21 cellular contexts compared by ENCODE assay signal in the genomic region with DNA sequence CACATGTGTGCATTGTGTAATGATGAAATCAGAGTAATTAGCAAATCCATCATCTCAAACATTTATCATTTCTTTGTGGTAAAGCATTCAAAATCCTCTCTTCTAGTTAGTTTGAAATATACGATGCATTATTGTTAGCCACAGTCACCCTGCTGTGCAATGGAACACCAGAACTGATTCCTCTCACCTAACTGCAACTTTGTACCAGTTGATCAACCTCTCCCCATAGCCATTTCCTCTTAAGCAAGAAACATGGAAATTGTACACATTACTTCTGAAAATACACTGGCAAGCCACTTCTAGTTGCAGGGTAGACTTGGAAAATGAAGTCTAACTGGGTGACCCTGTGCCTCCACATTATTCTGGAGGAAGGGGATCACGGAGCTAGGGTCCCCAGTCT. TPM values are rescaled to one million over a fixed set of nuclear protein-coding genes. Genes with fewer than 3 reads are reported as not detected.
DNase-seq lines count a peak whose midpoint lies in the region; ATAC-seq and TF ChIP-seq lines count a peak whose summit lies in the region.
"Had no signal": no experiment of that assay in that cellular context is flagged by ENCODE, and none has a peak within 500 bp of the region (broad histone marks: within the 10 kb centered on the region; RNA-seq: fewer than 3 reads in every experiment).

No MANE protein-coding gene starts in this region.

- H3K9ac ChIP-seq in PC-3 (ENCODE audit: low read length): no peak overlapping the region
- H3K9ac ChIP-seq: BLaER1 had no signal

- intact Hi-C loops in PC-3 (cut with micrococcal nuclease) (no loop called here), gastrocnemius medialis (cut with DNase I; ENCODE audit: low total_unique reads) (no loop called here)

- H3K9me3 ChIP-seq in PC-3 (ENCODE audit: low read length) (no peaks in the 10 kb centered on the region), gastrocnemius medialis (no peaks in the 10 kb centered on the region)
- H3K9me3 ChIP-seq: A549, BLaER1, Caco-2 had no signal

- no peaks in the 10 kb centered on the region for H3K27me3 ChIP-seq in PC-3 (ENCODE audit: low read length)
- no peaks in the 10 kb centered on the region for H3K27me3 ChIP-seq in gastrocnemius medialis
- H3K27me3 ChIP-seq: BLaER1 had no signal

- no peak for TF ChIP-seq POLR2A in gastrocnemius medialis (IDR thresholded peaks at IDR 0.05)

- no peaks in the 10 kb centered on the region for H3F3A ChIP-seq in PC-3 (ENCODE audit: low read length, unreplicated experiment)

- DNase-seq in SKM-1 treated with dmso at 0.1 percent for 144 hours (lab: John Stamatoyannopoulos, UW; ENCODE audit: unreplicated experiment) (peak; percentile 6), SKM-1 (lab: John Stamatoyannopoulos, UW; ENCODE audit: unreplicated experiment) (no peak), AML-193 (lab: John Stamatoyannopoulos, UW) (peak; percentile 15 to 29), PC-3 (no peak), NCI-H1694 treated with DMSO at 0.1 percent for 48 hours (lab: John Stamatoyannopoulos, UW) (no peak), GM19240 (ENCODE audit: insufficient read length, low spot score) (no peak), gastrocnemius medialis (no peak)
- DNase-seq: 8988T; ACHN; Caco-2; CD4-positive, CD25-positive, alpha-beta regulatory T cell; CD8-positive, alpha-beta T cell; DMS153; DND-41; H9 had no signal

- no peak overlapping the region for H3K4me2 ChIP-seq in PC-3 (ENCODE audit: low read length)
- H3K4me2 ChIP-seq: A549, BLaER1, GM23338 had no signal

- ATAC-seq in PC-3 (no peak), gastrocnemius medialis (no peak)
- ATAC-seq: A549; CD8-positive, alpha-beta T cell; GM23338; HCT116 had no signal

- POLR2A ChIA-PET in PC-3 (lab: Charles Lee; ENCODE audit: unreplicated experiment): no interaction called here

- H3K9me2 ChIP-seq in PC-3 (replicated peaks; ENCODE audit: low read length): no peaks in the 10 kb centered on the region

- no peaks in the 10 kb centered on the region for H3K79me2 ChIP-seq in PC-3 (ENCODE audit: low read length)

- CTCF ChIA-PET in PC-3 (lab: Charles Lee): no interaction called here

- H3K27ac ChIP-seq in PC-3 (ENCODE audit: low read length): no peak overlapping the region
- H3K27ac ChIP-seq in gastrocnemius medialis: no peak overlapping the region
- H3K27ac ChIP-seq: A549, BLaER1, C4-2B had no signal

- H4K20me1 ChIP-seq in PC-3 (ENCODE audit: low read length): no peaks in the 10 kb centered on the region
- H4K20me1 ChIP-seq: BLaER1 had no signal

- peak overlapping the region; percentile 43; the same call in 1 of the 2 replicates for H2AFZ ChIP-seq in PC-3 (ENCODE audit: low read length)
- H2AFZ ChIP-seq: GM23338 had no signal

- BruUV-seq in PC-3 (replicated peaks; lab: Mats Ljungman, UMichigan): no TSS peak

- in situ Hi-C loops in gastrocnemius medialis (cut with MboI; ENCODE audit: low sequenced_read_pairs in 4 of 4): no loop called here

- no peak for TF ChIP-seq CTCF in PC-3 (conservative IDR thresholded peaks at IDR 0.05; ENCODE audit: low read depth, low read length)
- no peak for TF ChIP-seq CTCF in gastrocnemius medialis (IDR thresholded peaks at IDR 0.05 in 4 of 5, conservative IDR thresholded peaks at IDR 0.05 in 1 of 5)

- H3K4me1 ChIP-seq in PC-3 (ENCODE audit: insufficient read depth, low read length) (peaks cover 21% of the 10 kb centered on the region), gastrocnemius medialis (peaks cover 24 to 43% of the 10 kb centered on the region in 2 donors)
- H3K4me1 ChIP-seq: A549, BLaER1, Caco-2 had no signal

- H3K4me3 ChIP-seq in PC-3 (ENCODE audit: low read length): no peak overlapping the region
- no peak overlapping the region for H3K4me3 ChIP-seq in gastrocnemius medialis
- H3K4me3 ChIP-seq: A549, BLaER1, GM23338 had no signal

- no peaks in the 10 kb centered on the region for H3K36me3 ChIP-seq in PC-3 (ENCODE audit: low read depth, low read length)
- no peaks in the 10 kb centered on the region for H3K36me3 ChIP-seq in gastrocnemius medialis
- H3K36me3 ChIP-seq: BLaER1 had no signal

RNA-seq across cellular contexts. Expression of gene ESR1, which starts 58.1 kb away (rescaled TPM):
- 2.2 and 5.9 TPM in 2 replicates for total RNA-seq in PC-3 (2014; rRNA removed)
- 1 to 10 TPM in 3 of 4 donors, under 1 TPM in 1; 0.61 to 1.1 (median 1.1) TPM for total RNA-seq in gastrocnemius medialis
- total RNA-seq: Caco-2, H4, H9 had no signal

Comparison
In these comparisons a context has a peak if more than half of its experiments do, and no peak if none do; other contexts are left out.
1. DNase-seq: peak in SKM-1 treated with dmso at 0.1 percent for 144 hours (single experiment) and AML-193 (2 of 2); none in SKM-1 (single experiment), PC-3 (single experiment), NCI-H1694 treated with DMSO at 0.1 percent for 48 hours (single experiment), GM19240 (single experiment) and gastrocnemius medialis (0 of 2).